In genomic region chr19:18488403-18488723, GRCh38 we compare ENCODE assay signal across 9 cellular contexts. TPM values are rescaled to one million over a fixed set of nuclear protein-coding genes. Genes with fewer than 3 reads are reported as not detected.
A peak's percentile ranks its signal among the peaks of the same experiment; 100 is the strongest.
DNase-seq lines count a peak whose midpoint lies in the region; ATAC-seq, FAIRE-seq and TF ChIP-seq lines count a peak whose summit lies in the region.
"Had no signal": no experiment of that assay in that cellular context is flagged by ENCODE, and none has a peak within 500 bp of the region (broad histone marks: within the 10 kb centered on the region; RNA-seq: fewer than 3 reads in every experiment).

No MANE protein-coding gene starts in this region.

- no peaks in the 10 kb centered on the region for H3K9me3 Mint-ChIP-seq in T-helper 2 cell treated with Interferon-gamma antibody and Interleukin-4, amounts not matched to agents 5 μg/mL and 100 μg/mL, for 36 hours
- H3K9me3 Mint-ChIP-seq: stimulated activated memory B cell treated with anti-CD40 and anti-IgM and Interleukin-4, amounts not matched to agents 10 μg/mL and 1 μg/mL and 100 μg/mL, for 72 hours had no signal

- H3K4me1 ChIP-seq in transverse colon = peaks cover 38 to 65% (median 53%) of the 10 kb centered on the region in 4 donors

- FAIRE-seq in GM12892 (lab: Jason Lieb, UNC) = no peak

- H3K9me3 ChIP-seq in transverse colon = no peaks in the 10 kb centered on the region

- H3K36me3 Mint-ChIP-seq in T-helper 2 cell treated with Interferon-gamma antibody and Interleukin-4, amounts not matched to agents 5 μg/mL and 100 μg/mL, for 36 hours (ENCODE audit: low read depth) = no peaks in the 10 kb centered on the region

- intact Hi-C loops in transverse colon (cut with DNase I; ENCODE audit: low total_unique reads) = no loop called here

- H3K4me3 Mint-ChIP-seq in T-helper 2 cell treated with Interferon-gamma antibody and Interleukin-4, amounts not matched to agents 5 μg/mL and 100 μg/mL, for 36 hours = no peak overlapping the region
- H3K4me3 Mint-ChIP-seq: stimulated activated memory B cell treated with anti-CD40 and anti-IgM and Interleukin-4, amounts not matched to agents 10 μg/mL and 1 μg/mL and 100 μg/mL, for 72 hours had no signal

- no peak for TF ChIP-seq EP300 in transverse colon (IDR thresholded peaks at IDR 0.05; ENCODE audit: low read depth)

- H3K27ac ChIP-seq in transverse colon = peak overlapping the region in 1 of 4 donors; percentile 16

- TF ChIP-seq CTCF in fibroblast of the aortic adventitia (IDR thresholded peaks at IDR 0.05; ENCODE audit: insufficient read depth, low read length) (peak; percentile 45), retinal pigment epithelial cell (conservative IDR thresholded peaks at IDR 0.05; ENCODE audit: low read depth, low read length) (peak; percentile 52), transverse colon (IDR thresholded peaks at IDR 0.05) (peak in 2 of 5 experiments; percentile 19 to 25)

- DNase-seq in EL (peak; percentile 46), fibroblast of the aortic adventitia (ENCODE audit: low read depth) (peak; percentile 20), retinal pigment epithelial cell (ENCODE audit: low read depth) (no peak), GM12892 (ENCODE audit: insufficient read length) (no peak), transverse colon (no peak)
- DNase-seq in T-helper 2 cell treated with Interferon-gamma antibody and Interleukin-4, amounts not matched to agents 5 μg/mL and 100 μg/mL, for 36 hours (ENCODE audit: low spot score) = no peak
- DNase-seq: NCI-H2227 treated with DMSO at 0.1 percent for 48 hours had no signal

- no peak for ATAC-seq in HG02852 (IDR thresholded peaks at IDR 0.05; ENCODE audit: unreplicated experiment)
- ATAC-seq: stimulated activated memory B cell treated with anti-CD40 and anti-IgM and Interleukin-4, amounts not matched to agents 10 μg/mL and 1 μg/mL and 100 μg/mL, for 72 hours had no signal

- WGBS in transverse colon (ENCODE audit: low coverage in 1 of 2), 2 donors = 91% methylated on average over 5 of the region's 6 CpGs; no CpG with 5 or more reads in 1 of the 2 donors

- no peaks in the 10 kb centered on the region for H3K27me3 Mint-ChIP-seq in T-helper 2 cell treated with Interferon-gamma antibody and Interleukin-4, amounts not matched to agents 5 μg/mL and 100 μg/mL, for 36 hours (ENCODE audit: low read depth)
- H3K27me3 Mint-ChIP-seq: stimulated activated memory B cell treated with anti-CD40 and anti-IgM and Interleukin-4, amounts not matched to agents 10 μg/mL and 1 μg/mL and 100 μg/mL, for 72 hours had no signal

- peaks cover 18% of the 10 kb centered on the region for H3K4me1 Mint-ChIP-seq in T-helper 2 cell treated with Interferon-gamma antibody and Interleukin-4, amounts not matched to agents 5 μg/mL and 100 μg/mL, for 36 hours (ENCODE audit: low read depth)

- no peaks in the 10 kb centered on the region for H3K36me3 ChIP-seq in transverse colon

- no peaks in the 10 kb centered on the region for H3K27me3 ChIP-seq in transverse colon

- H3K4me3 ChIP-seq in fibroblast of the aortic adventitia (ENCODE audit: low read depth, low read length) = no peak overlapping the region
- no peak overlapping the region for H3K4me3 ChIP-seq in retinal pigment epithelial cell (ENCODE audit: low read length)
- H3K4me3 ChIP-seq in transverse colon = no peak overlapping the region

- peak overlapping the region; percentile 21 for H3K27ac Mint-ChIP-seq in T-helper 2 cell treated with Interferon-gamma antibody and Interleukin-4, amounts not matched to agents 5 μg/mL and 100 μg/mL, for 36 hours
- H3K27ac Mint-ChIP-seq: stimulated activated memory B cell treated with anti-CD40 and anti-IgM and Interleukin-4, amounts not matched to agents 10 μg/mL and 1 μg/mL and 100 μg/mL, for 72 hours had no signal

- in situ Hi-C loops in transverse colon (cut with MboI; ENCODE audit: low pct_ligation_motif_present in 1 of 4, low pct_unique_long_range_greater_than_20kb in 1 of 4, low sequenced_read_pairs in 3 of 4) = no loop called here

- no peak for TF ChIP-seq POLR2A in GM12892 (IDR thresholded peaks at IDR 0.05; ENCODE audit: low read depth, low read length)
- no peak for TF ChIP-seq POLR2A in transverse colon (IDR thresholded peaks at IDR 0.05)

RNA-seq across cellular contexts. Expression of gene ELL, which starts 33.5 kb away (rescaled TPM):
- total RNA-seq in fibroblast of the aortic adventitia (ENCODE audit: low replicate concordance) (6.5 and 10.9 TPM in 2 replicates), transverse colon (10 to 100 TPM; 16.2 to 72.2 (median 18.0) TPM)
- 5.1 TPM for polyA plus RNA-seq in GM12892 (2012; ENCODE audit: missing spikeins)

RNA-seq across cellular contexts. Expression of gene ISYNA1, which starts 50.4 kb away (rescaled TPM):
- total RNA-seq in fibroblast of the aortic adventitia (ENCODE audit: low replicate concordance) = 6.3 and 42.1 TPM in 2 replicates
- 9.3 TPM for polyA plus RNA-seq in GM12892 (2012; ENCODE audit: missing spikeins)
- total RNA-seq in transverse colon = 10 to 100 TPM in 2 of 4 donors, 1 to 10 TPM in 2; 3.0 to 15.1 (median 8.8) TPM

RNA-seq across cellular contexts. Expression of gene FKBP8, which starts 55.0 kb away (rescaled TPM):
- total RNA-seq in fibroblast of the aortic adventitia (ENCODE audit: low replicate concordance) (246 and 2,205 TPM in 2 replicates), transverse colon (100 to 1,000 TPM; 267 to 318 (median 275) TPM)
- 80.5 TPM for polyA plus RNA-seq in GM12892 (2012; ENCODE audit: missing spikeins)

Comparison
In these comparisons a context has a peak if more than half of its experiments do, and no peak if none do; other contexts are left out.
1. DNase-seq: peak in EL (single experiment) and fibroblast of the aortic adventitia (single experiment); none in T-helper 2 cell treated with Interferon-gamma antibody and Interleukin-4, amounts not matched to agents 5 μg/mL and 100 μg/mL, for 36 hours (single experiment), retinal pigment epithelial cell (single experiment), GM12892 (single experiment) and transverse colon (single experiment).